ENCODE assay signal across 11 cellular contexts in the genomic region with DNA sequence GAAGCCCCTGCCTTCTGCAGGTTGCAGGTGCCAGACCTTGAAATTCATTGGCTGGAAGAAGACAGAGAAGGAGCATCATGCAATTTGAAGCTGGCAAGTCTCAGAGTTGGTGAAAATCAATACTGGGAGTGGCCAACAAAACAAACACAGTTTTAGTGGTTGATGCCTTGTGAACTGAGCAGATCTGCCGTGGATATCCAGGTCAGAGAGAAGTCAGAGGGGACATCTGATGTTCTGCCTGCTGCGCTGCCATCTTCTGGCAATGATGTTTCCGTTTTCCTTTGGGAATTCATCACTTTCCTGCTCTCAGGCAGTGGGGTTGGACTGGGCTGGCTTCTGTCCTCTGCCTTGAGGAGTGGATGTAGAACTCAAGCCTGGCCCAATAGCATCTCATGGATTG.
DNase-seq lines count a peak whose midpoint lies in the region; ATAC-seq and TF ChIP-seq lines count a peak whose summit lies in the region.
"Had no signal": no experiment of that assay in that cellular context is flagged by ENCODE, and none has a peak within 500 bp of the region (broad histone marks: within the 10 kb centered on the region; RNA-seq: fewer than 3 reads in every experiment).

No MANE protein-coding gene starts in this region.

- peaks cover 12% of the 10 kb centered on the region for H3K27me3 Mint-ChIP-seq in activated T-cell treated with anti-CD3 and anti-CD28 coated beads, Interleukin-2, amount 50 U/mL, for 4 hours (ENCODE audit: low read depth)

- peak; percentile 35 for TF ChIP-seq CTCF in fibroblast of villous mesenchyme (IDR thresholded peaks at IDR 0.05; ENCODE audit: insufficient read depth, low read depth, low read length)

- no peak overlapping the region for H3K4me3 ChIP-seq in fibroblast of villous mesenchyme (ENCODE audit: low read depth, low read length)
- H3K4me3 ChIP-seq: ascending aorta, esophagus squamous epithelium had no signal

- DNase-seq in NCI-H345 (lab: John Stamatoyannopoulos, UW) = peak; percentile 30
- DNase-seq in NCI-H345 treated with DMSO at 0.1 percent for 48 hours (lab: John Stamatoyannopoulos, UW; ENCODE audit: unreplicated experiment) = no peak
- peak; percentile 31 for DNase-seq in NCI-H446 treated with DMSO at 0.1 percent for 48 hours (lab: John Stamatoyannopoulos, UW)
- DNase-seq in fibroblast of villous mesenchyme (ENCODE audit: low read depth) = peak; percentile 8
- no peak for DNase-seq in activated CD4-positive, alpha-beta T cell treated with anti-CD3 and anti-CD28 coated beads for 48 hours
- DNase-seq in stimulated activated CD4-positive, alpha-beta T cell treated with anti-CD3 and anti-CD28 coated beads, Interleukin-2, amount 100 ng/mL, for 48 hours = no peak
- no peak for DNase-seq in activated T-cell treated with anti-CD3 and anti-CD28 coated beads, Interleukin-2, amount 50 U/mL, for 4 hours
- DNase-seq: esophagus squamous epithelium had no signal

- ATAC-seq in activated T-cell treated with anti-CD3 and anti-CD28 coated beads, Interleukin-2, amount 50 U/mL, for 4 hours = no peak
- no peak for ATAC-seq in GM21717 (IDR thresholded peaks at IDR 0.05; ENCODE audit: unreplicated experiment)
- ATAC-seq: stimulated activated effector memory CD8-positive, alpha-beta T cell treated with anti-CD3 and anti-CD28 coated beads, Interleukin-12 subunit alpha, Interleukin-12 subunit beta, amount 100 ng/mL, for 72 hours had no signal

- H3K36me3 Mint-ChIP-seq in activated T-cell treated with anti-CD3 and anti-CD28 coated beads, Interleukin-2, amount 50 U/mL, for 4 hours (ENCODE audit: insufficient read depth) = no peaks in the 10 kb centered on the region
- H3K36me3 Mint-ChIP-seq: stimulated activated effector memory CD8-positive, alpha-beta T cell treated with anti-CD3 and anti-CD28 coated beads, Interleukin-12 subunit alpha, Interleukin-12 subunit beta, amount 100 ng/mL, for 72 hours had no signal

- H3K9me3 Mint-ChIP-seq in activated T-cell treated with anti-CD3 and anti-CD28 coated beads, Interleukin-2, amount 50 U/mL, for 4 hours = peaks cover 4% of the 10 kb centered on the region

- no peaks in the 10 kb centered on the region for H3K4me1 Mint-ChIP-seq in activated T-cell treated with anti-CD3 and anti-CD28 coated beads, Interleukin-2, amount 50 U/mL, for 4 hours (ENCODE audit: low read depth)
- H3K4me1 Mint-ChIP-seq: stimulated activated effector memory CD8-positive, alpha-beta T cell treated with anti-CD3 and anti-CD28 coated beads, Interleukin-12 subunit alpha, Interleukin-12 subunit beta, amount 100 ng/mL, for 72 hours had no signal

- no peak overlapping the region for H3K4me3 Mint-ChIP-seq in activated T-cell treated with anti-CD3 and anti-CD28 coated beads, Interleukin-2, amount 50 U/mL, for 4 hours
- H3K4me3 Mint-ChIP-seq: stimulated activated effector memory CD8-positive, alpha-beta T cell treated with anti-CD3 and anti-CD28 coated beads, Interleukin-12 subunit alpha, Interleukin-12 subunit beta, amount 100 ng/mL, for 72 hours had no signal

Comparison
In these comparisons a context has a peak if more than half of its experiments do, and no peak if none do; other contexts are left out.
1. DNase-seq: peak in NCI-H345 (single experiment), NCI-H446 treated with DMSO at 0.1 percent for 48 hours (single experiment) and fibroblast of villous mesenchyme (single experiment); none in NCI-H345 treated with DMSO at 0.1 percent for 48 hours (single experiment), activated CD4-positive, alpha-beta T cell treated with anti-CD3 and anti-CD28 coated beads for 48 hours (single experiment), stimulated activated CD4-positive, alpha-beta T cell treated with anti-CD3 and anti-CD28 coated beads, Interleukin-2, amount 100 ng/mL, for 48 hours (0 of 2) and activated T-cell treated with anti-CD3 and anti-CD28 coated beads, Interleukin-2, amount 50 U/mL, for 4 hours (single experiment).